ENCODE assay signal across 8 cellular contexts in genomic region chr12:79021021-79021420, GRCh38.
"Had no signal": no experiment of that assay in that cellular context is flagged by ENCODE, and none has a peak within 500 bp of the region (broad histone marks: within the 10 kb centered on the region; RNA-seq: fewer than 3 reads in every experiment).

No MANE protein-coding gene starts in this region.

- DNase-seq: GM23248, GOT3, H7, H9, HCEC 1CT, HFFc6 had no signal

- ATAC-seq: GM23338, HCT116 had no signal

- H3K9me3 Mint-ChIP-seq: GM23338 had no signal

- H3K4me3 Mint-ChIP-seq: GM23338, H9, HFFc6 had no signal

- H3K27ac Mint-ChIP-seq: GM23338, H9, HFFc6 had no signal
